Comparison of ENCODE assay signal across 1 cellular context in genomic region chr15:74787251-74788041, GRCh38.
A peak's percentile ranks its signal among the peaks of the same experiment; 100 is the strongest.
TF ChIP-seq lines count a peak whose summit lies in the region.

No MANE protein-coding gene starts in this region.

TF ChIP-seq in GM12878, 131 proteins besides CTCF, POLR2A, EP300 and RAD21 (continued from another document and continues in another):
- TF ChIP-seq BCLAF1 (IDR thresholded peaks at IDR 0.05) (no peak), YBX1 (IDR thresholded peaks at IDR 0.05) (no peak), ATF2 (IDR thresholded peaks at IDR 0.05; ENCODE audit: low read length) (no peak), CEBPZ (IDR thresholded peaks at IDR 0.05; ENCODE audit: low read depth, low read length) (no peak), NFXL1 (IDR thresholded peaks at IDR 0.05; ENCODE audit: borderline replicate concordance) (peak; percentile 96), ZBTB33 (IDR thresholded peaks at IDR 0.05) (no peak), ZNF622 (IDR thresholded peaks at IDR 0.05) (no peak), ZBTB4 (CRISPR knock-in tag; IDR thresholded peaks at IDR 0.05) (no peak), ZNF384 (IDR thresholded peaks at IDR 0.05; ENCODE audit: borderline replicate concordance, low read depth, low read length) (0 out of 2 replicates have a peak, but pooled peaks have one; percentile 6), MTA3 (IDR thresholded peaks at IDR 0.05; ENCODE audit: borderline replicate concordance, low read length) (no peak), E4F1 (IDR thresholded peaks at IDR 0.05; ENCODE audit: borderline replicate concordance, partially characterized antibody) (no peak), SMARCA5 (IDR thresholded peaks at IDR 0.05) (peak; percentile 93), IRF5 (IDR thresholded peaks at IDR 0.05; ENCODE audit: borderline replicate concordance) (no peak), KDM1A (IDR thresholded peaks at IDR 0.05; ENCODE audit: borderline replicate concordance) (no peak), ZBTB40 (IDR thresholded peaks at IDR 0.05; ENCODE audit: borderline replicate concordance) (no peak; the same call in 1 of the 2 replicates), MYB (IDR thresholded peaks at IDR 0.05; ENCODE audit: borderline replicate concordance, low read depth, low read length) (no peak), PBX3 (IDR thresholded peaks at IDR 0.05; ENCODE audit: insufficient replicate concordance, low read depth, low read length) (peak; percentile 22), NFYA (IDR thresholded peaks at IDR 0.05; ENCODE audit: borderline replicate concordance, low read depth, low read length) (no peak), REST (IDR thresholded peaks at IDR 0.05; ENCODE audit: low read depth, low read length) (0 out of 2 replicates have a peak, but pooled peaks have one; percentile 36), POLR2AphosphoS2 (IDR thresholded peaks at IDR 0.05; ENCODE audit: low read depth, low read length) (peak; percentile 84), CHD2 (IDR thresholded peaks at IDR 0.05; ENCODE audit: borderline replicate concordance, low read depth, low read length) (peak; percentile 71)
